In genomic region chr11:43327987-43328386, GRCh38 we compare ENCODE assay signal across 12 cellular contexts. TPM values are rescaled to one million over a fixed set of nuclear protein-coding genes. Genes with fewer than 3 reads are reported as not detected.
DNase-seq lines count a peak whose midpoint lies in the region; ATAC-seq, FAIRE-seq and TF ChIP-seq lines count a peak whose summit lies in the region.
"Had no signal": no experiment of that assay in that cellular context is flagged by ENCODE, and none has a peak within 500 bp of the region (broad histone marks: within the 10 kb centered on the region; RNA-seq: fewer than 3 reads in every experiment).

No MANE protein-coding gene starts in this region.

- peaks cover 3% of the 10 kb centered on the region for H3K79me2 ChIP-seq in keratinocyte (ENCODE audit: control insufficient read depth, insufficient read depth, low read length)

- H2AK5ac ChIP-seq in IMR-90 (ENCODE audit: low read depth, low read length): no peak overlapping the region

- no peak overlapping the region for H4K8ac ChIP-seq in IMR-90 (ENCODE audit: low read depth in 2 of 2, low read length in 2 of 2)

- no peaks in the 10 kb centered on the region for H3K9me1 ChIP-seq in IMR-90 (ENCODE audit: insufficient read depth, low read length)
- H3K9me1 ChIP-seq in keratinocyte (ENCODE audit: control insufficient read depth, extremely low read depth, insufficient read depth, low read length): no peaks in the 10 kb centered on the region

- no peak overlapping the region for H4K91ac ChIP-seq in IMR-90 (ENCODE audit: insufficient read depth, low read depth, low read length)

- DNase-seq in AG10803 (ENCODE audit: low read depth): peak; percentile 73
- peak; percentile 99 for DNase-seq in IMR-90
- peak; percentile 86 for DNase-seq in astrocyte of the hippocampus (ENCODE audit: low read depth, low spot score)
- peak; percentile 73 for DNase-seq in keratinocyte (ENCODE audit: low read depth, low spot score)
- DNase-seq in DMS79 treated with DMSO at 0.1 percent for 48 hours (lab: John Stamatoyannopoulos, UW): no peak
- no peak for DNase-seq in testis
- DNase-seq: activated CD4-positive, CD25-positive, alpha-beta regulatory T cell; activated naive CD4-positive, alpha-beta T cell treated with anti-CD3 and anti-CD28 coated beads, Interleukin-2, amount 50 U/mL, for 16 hours; DMS 273 treated with DMSO at 0.1 percent for 48 hours; KBM-7 had no signal

- dilution Hi-C loops in IMR-90 (cut with HindIII; ENCODE audit: low sequenced_read_pairs, unreplicated experiment): no loop called here
- dilution Hi-C loops in keratinocyte (cut with MboI; ENCODE audit: extremely low pct_ligation_motif_present, low sequenced_read_pairs): no loop called here

- H3K4me1 ChIP-seq in IMR-90 (ENCODE audit: control insufficient read depth, insufficient read depth, low read length): no peaks in the 10 kb centered on the region
- no peaks in the 10 kb centered on the region for H3K4me1 ChIP-seq in keratinocyte (ENCODE audit: control insufficient read depth, extremely low read depth, insufficient read depth, low read length)
- H3K4me1 ChIP-seq in testis: no peaks in the 10 kb centered on the region

- no peak overlapping the region for H4K5ac ChIP-seq in IMR-90 (ENCODE audit: low read depth, low read length)

- no peak overlapping the region for H2BK120ac ChIP-seq in IMR-90 (ENCODE audit: low read depth, low read length)

- peaks cover 6 to 9% of the 10 kb centered on the region in 2 experiments for H3K79me1 ChIP-seq in IMR-90 (ENCODE audit: low read depth in 1 of 2, low read length in 2 of 2)

- H3K27me3 ChIP-seq in IMR-90 (ENCODE audit: control insufficient read depth, insufficient read depth, low read length): no peaks in the 10 kb centered on the region
- H3K27me3 ChIP-seq in keratinocyte (ENCODE audit: control insufficient read depth, extremely low read depth, insufficient read depth, low read length): no peaks in the 10 kb centered on the region
- no peaks in the 10 kb centered on the region for H3K27me3 ChIP-seq in testis

- no peak overlapping the region for H3K4ac ChIP-seq in IMR-90 (ENCODE audit: low read depth, low read length)

- no peak overlapping the region for H3K4me2 ChIP-seq in IMR-90 (ENCODE audit: low read depth, low read length)
- H3K4me2 ChIP-seq in keratinocyte (ENCODE audit: control insufficient read depth, extremely low read depth, insufficient read depth, low read depth, low read length): no peak overlapping the region

- whole genome bisulfite sequencing in IMR-90 (ENCODE audit: extremely low coverage in 2 of 2, insufficient read length in 1 of 2), 2 experiments: no CpG with 5 or more reads among the region's 2 CpGs
- WGBS in testis, 2 donors: 76 to 86% methylated on average over 2 of the region's 2 CpGs

- H2AFZ ChIP-seq in IMR-90 (replicated peaks; ENCODE audit: low read length, poor library complexity) (no peak overlapping the region), keratinocyte (ENCODE audit: control insufficient read depth, low read length) (no peak overlapping the region)

- H3K9ac ChIP-seq in IMR-90 (ENCODE audit: low read depth, low read length): no peak overlapping the region
- H3K9ac ChIP-seq in keratinocyte (ENCODE audit: control insufficient read depth, extremely low read depth, insufficient read depth, low read length): no peak overlapping the region

- H2AK9ac ChIP-seq in IMR-90 (replicated peaks; ENCODE audit: low read depth, low read length, poor library complexity): no peak overlapping the region

- H2BK5ac ChIP-seq in IMR-90 (ENCODE audit: low read depth, low read length, poor library complexity, severe bottlenecking): no peak overlapping the region

- no peak overlapping the region for H3K4me3 ChIP-seq in AG10803 (ENCODE audit: low read length)
- no peak overlapping the region for H3K4me3 ChIP-seq in IMR-90 (ENCODE audit: insufficient read depth, low read depth, low read length)
- H3K4me3 ChIP-seq in keratinocyte (ENCODE audit: control insufficient read depth in 2 of 3, extremely low read depth in 1 of 3, insufficient read depth in 2 of 3, low read depth in 1 of 3, low read length in 3 of 3): no peak overlapping the region
- H3K4me3 ChIP-seq in testis: no peak overlapping the region

- peak; percentile 88 for FAIRE-seq in keratinocyte (lab: Jason Lieb, UNC)

- H3K27ac ChIP-seq in IMR-90 (ENCODE audit: insufficient read depth, low read length) (no peak overlapping the region), keratinocyte (ENCODE audit: control insufficient read depth, insufficient read depth, low read length) (no peak overlapping the region), testis (no peak overlapping the region)

- H3K9me3 ChIP-seq in IMR-90 (ENCODE audit: control insufficient read depth, insufficient read depth, low read length) (no peaks in the 10 kb centered on the region), keratinocyte (ENCODE audit: control insufficient read depth, low read depth, low read length) (no peaks in the 10 kb centered on the region), testis (no peaks in the 10 kb centered on the region)

- H3K23ac ChIP-seq in IMR-90 (ENCODE audit: low read depth, low read length): no peak overlapping the region

- peaks cover 3% of the 10 kb centered on the region; the same call in 1 of the 2 replicates for H4K20me1 ChIP-seq in IMR-90 (ENCODE audit: insufficient read depth, low read length)
- H4K20me1 ChIP-seq in keratinocyte (ENCODE audit: control insufficient read depth, extremely low read depth, insufficient read depth, low read length): no peaks in the 10 kb centered on the region

- peaks cover 46% of the 10 kb centered on the region for H3K36me3 ChIP-seq in IMR-90 (ENCODE audit: control insufficient read depth, insufficient read depth, low read length)
- H3K36me3 ChIP-seq in keratinocyte (ENCODE audit: control insufficient read depth in 2 of 2, extremely low read depth in 1 of 2, insufficient read depth in 2 of 2, low read length in 2 of 2): peaks cover 31 to 50% of the 10 kb centered on the region in 2 experiments
- no peaks in the 10 kb centered on the region for H3K36me3 ChIP-seq in testis (ENCODE audit: low read depth, missing control alignments)

- in situ Hi-C loops in IMR-90 (cut with MboI; ENCODE audit: low sequenced_read_pairs): no loop called here

- no peak overlapping the region for H3K14ac ChIP-seq in IMR-90 (replicated peaks; ENCODE audit: low read depth, low read length)

- no peak overlapping the region for H3K56ac ChIP-seq in IMR-90 (ENCODE audit: extremely low read depth, insufficient read depth, low read length)

- no peak overlapping the region for H3K18ac ChIP-seq in IMR-90 (ENCODE audit: low read depth, low read length)

- no TSS peak for BruUV-seq in IMR-90 (replicated peaks; lab: Mats Ljungman, UMichigan)

- CTCF ChIA-PET in IMR-90 (lab: Yijun Ruan, JAX): no interaction called here

- POLR2A ChIA-PET in IMR-90 (lab: Charles Lee; ENCODE audit: unreplicated experiment): no interaction called here

- intact Hi-C loops in IMR-90 (cut with micrococcal nuclease): loop anchor here (5.0 kb wide), 1 partner anchor 89 kb away; no protein-coding TSS in a partner anchor
- intact Hi-C loops in testis (cut with DNase I; ENCODE audit: low total_unique reads): no loop called here

- H2BK20ac ChIP-seq in IMR-90 (ENCODE audit: low read depth, low read length): no peak overlapping the region

- ATAC-seq in IMR-90 (ENCODE audit: low read depth): peak; percentile 89
- ATAC-seq in GM19395 (IDR thresholded peaks at IDR 0.05; ENCODE audit: unreplicated experiment): no peak
- ATAC-seq in HG03025 (IDR thresholded peaks at IDR 0.05; ENCODE audit: low FRiP score, unreplicated experiment): no peak

- no peak for TF ChIP-seq POLR2A in IMR-90 (IDR thresholded peaks at IDR 0.05; ENCODE audit: low read depth, low read length)
- no peak for TF ChIP-seq POLR2A in testis (IDR thresholded peaks at IDR 0.05)

- no peak overlapping the region for H2BK15ac ChIP-seq in IMR-90 (ENCODE audit: low read depth, low read length)

- TF ChIP-seq RAD21 in IMR-90 (IDR thresholded peaks at IDR 0.05; ENCODE audit: low read length): no peak

- TF ChIP-seq CTCF in AG10803 (conservative IDR thresholded peaks at IDR 0.05; ENCODE audit: low read length) (no peak), IMR-90 (conservative IDR thresholded peaks at IDR 0.05; ENCODE audit: low read depth, low read length) (no peak), keratinocyte (optimal IDR thresholded peaks at IDR 0.05 in 1 of 3, IDR thresholded peaks at IDR 0.05 in 1 of 3, conservative IDR thresholded peaks at IDR 0.05 in 1 of 3; ENCODE audit: extremely low read depth in 1 of 3, insufficient read depth in 2 of 3, low read length in 3 of 3) (no peak), testis (IDR thresholded peaks at IDR 0.05) (no peak)

TF ChIP-seq in IMR-90, 13 proteins besides CTCF, POLR2A, EP300 and RAD21 (continues in another document):
- no peak for TF ChIP-seq BHLHE40 (IDR thresholded peaks at IDR 0.05; ENCODE audit: low read depth, low read length)

RNA-seq across cellular contexts. Expression of gene API5, which starts 16.2 kb away (rescaled TPM):
- total RNA-seq in IMR-90 (2012; rRNA removed) (59.9 and 94.7 TPM in 2 replicates), testis (10 to 100 TPM; 73.6 to 74.9 TPM)
- polyA plus RNA-seq in IMR-90 (2012; rRNA removed) (35.4 and 44.9 TPM in 2 replicates), keratinocyte (76.7 to 117 TPM (median 84.1 TPM) in 3 replicates), testis (ENCODE audit: insufficient read depth, low read depth, low replicate concordance) (51.4 TPM)
- 11.0 and 12.5 TPM in 2 replicates for polyA plus RNA-seq in IMR-90 (2012; cell fraction: cytosol; rRNA removed)
- polyA plus RNA-seq in IMR-90 (2012; cell fraction: nucleus; rRNA removed; ENCODE audit: low replicate concordance): 4.6 and 23.4 TPM in 2 replicates
- 62.5 TPM for polyA plus RNA-seq in keratinocyte (2011; ENCODE audit: low read depth)
- polyA plus RNA-seq in keratinocyte (2011; cell fraction: cytosol; rRNA removed): 66.0 and 118 TPM in 2 replicates
- polyA plus RNA-seq in keratinocyte (2011; cell fraction: nucleus; rRNA removed): 71.0 and 95.8 TPM in 2 replicates
- 62.0 and 81.8 TPM in 2 replicates for polyA plus RNA-seq in keratinocyte (2012; ENCODE audit: low replicate concordance)
- 24.2 to 90.6 TPM (median 44.3 TPM) in 3 replicates for polyA minus RNA-seq in keratinocyte
- 74.2 TPM for polyA minus RNA-seq in keratinocyte (2011; cell fraction: cytosol; rRNA and poly(A)+ RNA removed)
- polyA minus RNA-seq in keratinocyte (2011; cell fraction: nucleus; rRNA and poly(A)+ RNA removed): 40.1 and 82.5 TPM in 2 replicates

RNA-seq across cellular contexts. Expression of gene TTC17, which starts 30.7 kb away (rescaled TPM):
- total RNA-seq in IMR-90 (2012; rRNA removed) (61.3 and 69.4 TPM in 2 replicates), testis (100 to 1,000 TPM; 134 to 141 TPM)
- polyA plus RNA-seq in IMR-90 (2012; rRNA removed) (56.3 and 57.3 TPM in 2 replicates), keratinocyte (37.3 to 62.9 TPM (median 53.4 TPM) in 3 replicates), testis (ENCODE audit: insufficient read depth, low read depth, low replicate concordance) (74.9 TPM)
- polyA plus RNA-seq in IMR-90 (2012; cell fraction: cytosol; rRNA removed): 12.6 and 20.5 TPM in 2 replicates
- polyA plus RNA-seq in IMR-90 (2012; cell fraction: nucleus; rRNA removed; ENCODE audit: low replicate concordance): 88.0 and 222 TPM in 2 replicates
- polyA plus RNA-seq in keratinocyte (2011; ENCODE audit: low read depth): 66.2 TPM
- polyA plus RNA-seq in keratinocyte (2011; cell fraction: cytosol; rRNA removed): 14.2 and 20.8 TPM in 2 replicates
- 139 and 147 TPM in 2 replicates for polyA plus RNA-seq in keratinocyte (2011; cell fraction: nucleus; rRNA removed)
- 19.9 and 31.7 TPM in 2 replicates for polyA plus RNA-seq in keratinocyte (2012; ENCODE audit: low replicate concordance)
- polyA minus RNA-seq in keratinocyte: 43.3 to 117 TPM (median 91.6 TPM) in 3 replicates
- 15.7 TPM for polyA minus RNA-seq in keratinocyte (2011; cell fraction: cytosol; rRNA and poly(A)+ RNA removed)
- polyA minus RNA-seq in keratinocyte (2011; cell fraction: nucleus; rRNA and poly(A)+ RNA removed): 98.6 and 174 TPM in 2 replicates

Comparison
In these comparisons a context has a peak if more than half of its experiments do, and no peak if none do; other contexts are left out.
1. DNase-seq: peak in AG10803 (single experiment), IMR-90 (single experiment), astrocyte of the hippocampus (single experiment) and keratinocyte (single experiment); none in DMS79 treated with DMSO at 0.1 percent for 48 hours (single experiment) and testis (single experiment).